Comparison of ENCODE assay signal across 8 cellular contexts in genomic region chr10:100008708-100009282, GRCh38. TPM values are rescaled to one million over a fixed set of nuclear protein-coding genes. Genes with fewer than 3 reads are reported as not detected.
DNase-seq lines count a peak whose midpoint lies in the region; ATAC-seq, FAIRE-seq and TF ChIP-seq lines count a peak whose summit lies in the region.

No MANE protein-coding gene starts in this region.

- H3K36me3 Mint-ChIP-seq in CD8-positive, alpha-beta T cell, result peaks cover 2% of the 10 kb centered on the region

- peaks cover 17% of the 10 kb centered on the region for H3K4me1 ChIP-seq in CD8-positive, alpha-beta T cell (ENCODE audit: insufficient read depth, low read length)
- H3K4me1 ChIP-seq in MM.1S (ENCODE audit: low read length) (peaks cover 14% of the 10 kb centered on the region), H1 (replicated peaks in 1 of 4; ENCODE audit: control insufficient read depth in 3 of 4, insufficient read depth in 4 of 4, low read length in 3 of 4) (peaks cover 4 to 11% (median 6%) of the 10 kb centered on the region in 4 experiments; a peak in 5 of 7 replicates), neutrophil (ENCODE audit: control insufficient read depth in 1 of 2, insufficient read depth in 1 of 2, low read depth in 1 of 2, low read length in 1 of 2) (peaks cover 33 to 36% of the 10 kb centered on the region in 2 experiments)

- FAIRE-seq in H1 (lab: Jason Lieb, UNC), result no peak

- no peak overlapping the region for H2BK120ac ChIP-seq in H1 (replicated peaks; ENCODE audit: low read depth, low read length)

- H3K79me2 ChIP-seq in MM.1S (ENCODE audit: low read length), result 0 out of 2 replicates have a peak, but pooled peaks cover 4% of the 10 kb centered on the region
- peaks cover 0 to 22% of the 10 kb centered on the region in 2 experiments; a peak in 2 of 4 replicates for H3K79me2 ChIP-seq in H1 (ENCODE audit: control insufficient read depth in 1 of 2, insufficient read depth in 2 of 2, low read length in 2 of 2)

- peak overlapping the region; percentile 65; the same call in 1 of the 2 replicates for H3K9ac ChIP-seq in MM.1S (ENCODE audit: low read length)
- H3K9ac ChIP-seq in H1 (replicated peaks in 1 of 4; ENCODE audit: extremely low read depth in 1 of 4, low read depth in 3 of 4, low read length in 3 of 4), result peak overlapping the region in 3 of 4 experiments; percentile 34 to 58 (median 47); a peak in 4 of 7 replicates

- H4K91ac ChIP-seq in H1 (replicated peaks; ENCODE audit: insufficient read length, low read length), result no peak overlapping the region

- no peak overlapping the region for H3K4ac ChIP-seq in H1 (replicated peaks; ENCODE audit: insufficient read length, low read depth, low read length)

- no peak for TF ChIP-seq CTCF in CD8-positive, alpha-beta T cell (IDR thresholded peaks at IDR 0.05)
- TF ChIP-seq CTCF in MM.1S (IDR thresholded peaks at IDR 0.05; ENCODE audit: low read length), result no peak
- TF ChIP-seq CTCF in H1 (IDR thresholded peaks at IDR 0.05; ENCODE audit: control extremely low read depth in 1 of 3, insufficient read depth in 1 of 3, low read depth in 1 of 3, low read length in 3 of 3), result no peak
- TF ChIP-seq CTCF in neutrophil (IDR thresholded peaks at IDR 0.05), result no peak
- TF ChIP-seq CTCF in omental fat pad (IDR thresholded peaks at IDR 0.05), result no peak

- TF ChIP-seq POLR2A in H1 (IDR thresholded peaks at IDR 0.05; ENCODE audit: control extremely low read depth in 1 of 2, low read depth in 2 of 2, low read length in 2 of 2), result no peak

- peaks cover 9% of the 10 kb centered on the region for H3F3A ChIP-seq in MM.1S (ENCODE audit: insufficient read depth, low read length)

- H3K9me2 ChIP-seq in MM.1S (replicated peaks; ENCODE audit: insufficient read depth, low read length), result no peaks in the 10 kb centered on the region

- no peak for DNase-seq in CD8-positive, alpha-beta T cell
- DNase-seq in MM.1S (no peak), H1 (ENCODE audit: low read depth in 1 of 2, low spot score in 2 of 2) (no peak), DMS79 (lab: John Stamatoyannopoulos, UW) (no peak), omental fat pad (ENCODE audit: low spot score) (no peak)

- no peaks in the 10 kb centered on the region for H3K27me3 ChIP-seq in CD8-positive, alpha-beta T cell (ENCODE audit: insufficient read depth, low read length)
- no peaks in the 10 kb centered on the region for H3K27me3 ChIP-seq in MM.1S (replicated peaks; ENCODE audit: insufficient read depth, low read length)
- no peaks in the 10 kb centered on the region; a peak in 2 of 7 replicates for H3K27me3 ChIP-seq in H1 (replicated peaks in 1 of 4; ENCODE audit: control insufficient read depth in 3 of 4, extremely low read depth in 1 of 4, insufficient read depth in 3 of 4, low read length in 3 of 4)
- H3K27me3 ChIP-seq in neutrophil, result no peaks in the 10 kb centered on the region

- H3K9me3 ChIP-seq in CD8-positive, alpha-beta T cell (ENCODE audit: low read length), result no peaks in the 10 kb centered on the region
- H3K9me3 ChIP-seq in MM.1S (replicated peaks; ENCODE audit: insufficient read depth, low read length) (no peaks in the 10 kb centered on the region), H1 (ENCODE audit: insufficient read depth in 2 of 2, low read depth in 1 of 2, low read length in 1 of 2) (no peaks in the 10 kb centered on the region), neutrophil (no peaks in the 10 kb centered on the region)

- no peak for TF ChIP-seq RAD21 in H1 (IDR thresholded peaks at IDR 0.05 in 1 of 2, conservative IDR thresholded peaks at IDR 0.05 in 1 of 2; ENCODE audit: low read depth in 2 of 2, low read length in 2 of 2)

- no peak for TF ChIP-seq EP300 in H1 (IDR thresholded peaks at IDR 0.05; ENCODE audit: borderline replicate concordance in 1 of 2, low read depth in 2 of 2, low read length in 2 of 2)

- no peak overlapping the region for H2BK15ac ChIP-seq in H1 (ENCODE audit: low read length)

- no peak overlapping the region for H3K23ac ChIP-seq in H1 (ENCODE audit: insufficient read length)

- no peak overlapping the region for H2BK5ac ChIP-seq in H1 (ENCODE audit: low read depth, low read length)

- no peak overlapping the region for H2AK5ac ChIP-seq in H1 (ENCODE audit: low read depth, low read length)

- no peak overlapping the region for H2BK12ac ChIP-seq in H1 (ENCODE audit: low read depth, low read length)

- H3K4me3 Mint-ChIP-seq in CD8-positive, alpha-beta T cell, result peak overlapping the region; percentile 82

- peak overlapping the region; percentile 95 for H2AFZ ChIP-seq in MM.1S (ENCODE audit: low read length)
- no peak overlapping the region for H2AFZ ChIP-seq in H1 (ENCODE audit: low read length)

- no peaks in the 10 kb centered on the region for H3K36me3 ChIP-seq in CD8-positive, alpha-beta T cell (ENCODE audit: insufficient read depth, low read length)
- H3K36me3 ChIP-seq in MM.1S (replicated peaks; ENCODE audit: insufficient read depth, low read length) (no peaks in the 10 kb centered on the region), H1 (ENCODE audit: control insufficient read depth in 2 of 4, insufficient read depth in 4 of 4, low read length in 3 of 4) (no peaks in the 10 kb centered on the region), neutrophil (no peaks in the 10 kb centered on the region)

- peaks cover 45% of the 10 kb centered on the region for H3K4me1 Mint-ChIP-seq in CD8-positive, alpha-beta T cell (ENCODE audit: low read depth)

- H3K27ac ChIP-seq in CD8-positive, alpha-beta T cell (ENCODE audit: low read depth, low read length), result peak overlapping the region; percentile 40
- H3K27ac ChIP-seq in MM.1S (ENCODE audit: low read length), result no peak overlapping the region
- no peak overlapping the region for H3K27ac ChIP-seq in H1 (ENCODE audit: low read depth, low read length)
- peak overlapping the region; percentile 80 for H3K27ac ChIP-seq in neutrophil

- no peaks in the 10 kb centered on the region for H3K27me3 Mint-ChIP-seq in CD8-positive, alpha-beta T cell (ENCODE audit: low read depth)

- CTCF ChIA-PET in CD8-positive, alpha-beta T cell (lab: Charles Lee), result interaction anchor here (0.6 to 10.0 kb wide), 22 partner anchors 10 to 208 kb away, joined by 3 to 124 read pairs (median 4); no protein-coding TSS in a partner anchor
- CTCF ChIA-PET in H1 (lab: Charles Lee; ENCODE audit: partially characterized antibody), result interaction anchor here (0.7 to 8.7 kb wide), 23 partner anchors 10 to 163 kb away, joined by 3 to 57 read pairs (median 4); no protein-coding TSS in a partner anchor

- H3K27ac Mint-ChIP-seq in CD8-positive, alpha-beta T cell, result peak overlapping the region; percentile 1

- 66% methylated on average over 9 of the region's 9 CpGs; no CpG with 5 or more reads in 1 of the 2 experiments for WGBS in H1 (ENCODE audit: extremely low coverage in 1 of 2, insufficient coverage in 1 of 2, insufficient read length in 1 of 2, insufficient replicate concordance in 2 of 2, low coverage in 1 of 2, low lambda C conversion rate in 2 of 2, missing lambda C conversion rate in 1 of 2), 2 experiments

- H2BK20ac ChIP-seq in H1 (ENCODE audit: low read length), result no peak overlapping the region; the same call in 1 of the 2 replicates

- no peak overlapping the region for H4K8ac ChIP-seq in H1 (ENCODE audit: extremely low read depth, insufficient read depth, low read length)

- H4K20me1 ChIP-seq in MM.1S (ENCODE audit: insufficient read depth, low read length) (no peaks in the 10 kb centered on the region), H1 (replicated peaks in 1 of 2; ENCODE audit: control insufficient read depth in 1 of 2, insufficient read depth in 2 of 2, low read length in 2 of 2) (peaks cover 0 to 2% of the 10 kb centered on the region in 2 experiments)

- peaks cover 4% of the 10 kb centered on the region; the same call in 1 of the 2 replicates for H3K23me2 ChIP-seq in H1 (ENCODE audit: low read depth, low read length)

- H3K4me2 ChIP-seq in MM.1S (ENCODE audit: low read depth, low read length) (peak overlapping the region; percentile 98), H1 (ENCODE audit: insufficient read depth in 1 of 2, low read depth in 2 of 2, low read length in 2 of 2) (peak overlapping the region; percentile 75 to 93)

- intact Hi-C loops in CD8-positive, alpha-beta T cell (cut with DNase I, micrococcal nuclease), result loop anchor here (2.0 to 10.0 kb wide), 7 partner anchors 14 to 1561 kb away; partner anchors contain the start of genes ERLIN1 (in 2 of the 2), COX15 (in 1 of the 2), CUTC (in 1 of the 2) and HIF1AN (in 1 of the 2)

- no peak overlapping the region for H3K56ac ChIP-seq in H1 (replicated peaks; ENCODE audit: insufficient read length, low read depth, low read length)

- H3K18ac ChIP-seq in H1 (ENCODE audit: extremely low read depth, low read length), result no peak overlapping the region

- no peak for ATAC-seq in CD8-positive, alpha-beta T cell
- ATAC-seq in HG03432 (IDR thresholded peaks at IDR 0.05; ENCODE audit: unreplicated experiment) (no peak), omental fat pad (ENCODE audit: low FRiP score) (no peak), HG03342 (IDR thresholded peaks at IDR 0.05; ENCODE audit: unreplicated experiment) (no peak)

- no peaks in the 10 kb centered on the region for H3K9me3 Mint-ChIP-seq in CD8-positive, alpha-beta T cell

- H4K5ac ChIP-seq in H1 (ENCODE audit: insufficient read length, low read depth, low read length), result no peak overlapping the region

- no peaks in the 10 kb centered on the region; the same call in 1 of the 2 replicates for H3K79me1 ChIP-seq in H1 (ENCODE audit: low read depth, low read length)

- H3K14ac ChIP-seq in H1 (ENCODE audit: insufficient read length), result no peak overlapping the region

- POLR2A ChIA-PET in CD8-positive, alpha-beta T cell (lab: Charles Lee), result interaction anchor here (0.6 to 1.3 kb wide), 5 partner anchors 8 to 579 kb away, joined by 3 to 4 read pairs (median 4); no protein-coding TSS in a partner anchor
- POLR2A ChIA-PET in H1 (lab: Charles Lee; ENCODE audit: partially characterized antibody), result interaction anchor here (0.6 to 2.1 kb wide), 7 partner anchors 10 to 162 kb away, joined by 3 to 8 read pairs (median 4); no protein-coding TSS in a partner anchor

- peak overlapping the region; percentile 68 for H3K4me3 ChIP-seq in CD8-positive, alpha-beta T cell (ENCODE audit: low read depth, low read length)
- H3K4me3 ChIP-seq in MM.1S (ENCODE audit: low read length), result peak overlapping the region; percentile 92
- H3K4me3 ChIP-seq in H1 (ENCODE audit: extremely low read depth in 1 of 4, insufficient read depth in 2 of 4, low read depth in 3 of 4, low read length in 4 of 4), result peak overlapping the region; percentile 50 to 80 (median 76)
- H3K4me3 ChIP-seq in neutrophil (ENCODE audit: low read depth in 1 of 2, low read length in 1 of 2), result peak overlapping the region; percentile 72 to 85

RNA-seq across cellular contexts. Expression of gene DNMBP, which starts 1.0 kb away (rescaled TPM):
- total RNA-seq in CD8-positive, alpha-beta T cell, result 1 to 10 TPM; 4.0 to 4.1 TPM
- 26.4 and 26.7 TPM in 2 replicates for total RNA-seq in H1 (2021; fragmentation: NEBNext Ultra II Directional; extraction: Animal tissue kit (Norgen Biotek cat#: 25700))
- 19.1 and 20.9 TPM in 2 replicates for polyA plus RNA-seq in H1 (2011; rRNA removed)
- polyA plus RNA-seq in H1 (2011; cell fraction: cytosol; rRNA removed), result 21.0 TPM
- 31.1 TPM for polyA plus RNA-seq in H1 (2011; cell fraction: nucleus; rRNA removed)
- 20.4 to 23.5 TPM (median 22.6 TPM) in 4 replicates for polyA plus RNA-seq in H1 (2012, experiment 1 of 2)
- polyA plus RNA-seq in H1 (2012, experiment 2 of 2), result 3.9 TPM
- 17.8 TPM for polyA plus RNA-seq in H1 (2013, experiment 1 of 2)
- polyA plus RNA-seq in H1 (2013, experiment 2 of 2), result 16.4 TPM
- polyA minus RNA-seq in H1 (2011; rRNA and poly(A)+ RNA removed), result 21.0 and 24.0 TPM in 2 replicates
- 15.4 TPM for polyA minus RNA-seq in H1 (2011; cell fraction: cytosol; rRNA and poly(A)+ RNA removed)
- 25.4 TPM for polyA minus RNA-seq in H1 (2011; cell fraction: nucleus; rRNA and poly(A)+ RNA removed)
- total RNA-seq in omental fat pad, result 10 to 100 TPM; 17.5 to 41.3 (median 29.6) TPM

Comparison
In these comparisons a context has a peak if more than half of its experiments do, and no peak if none do; other contexts are left out.
1. H3K27ac ChIP-seq: peak in CD8-positive, alpha-beta T cell (single experiment) and neutrophil (single experiment); none in MM.1S (single experiment) and H1 (single experiment).
2. Peak in every context shown above with its lines, with median percentiles within 50 percentile points of each other: H3K4me3 ChIP-seq.